13 cellular contexts compared by ENCODE assay signal in the genomic region with DNA sequence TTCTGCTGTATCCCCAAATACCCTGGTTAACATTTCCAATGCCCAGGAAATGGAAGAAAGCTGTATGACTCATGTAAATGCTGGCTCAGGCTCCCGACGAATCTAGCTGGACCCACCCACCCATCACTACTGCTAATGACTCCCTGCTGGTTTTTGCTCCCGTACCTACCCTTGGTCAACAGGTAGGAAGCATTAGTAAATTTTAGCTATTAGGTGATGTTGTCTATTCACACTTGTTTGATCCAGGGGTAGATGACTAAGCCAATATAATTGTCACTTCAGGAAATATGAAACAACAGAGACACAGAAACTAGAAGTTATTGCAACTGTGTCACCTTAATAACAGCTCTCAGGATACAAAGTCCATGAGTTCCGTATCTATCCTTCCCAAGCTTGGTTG.
DNase-seq lines count a peak whose midpoint lies in the region; ATAC-seq and TF ChIP-seq lines count a peak whose summit lies in the region.
"Had no signal": no experiment of that assay in that cellular context is flagged by ENCODE, and none has a peak within 500 bp of the region (broad histone marks: within the 10 kb centered on the region; RNA-seq: fewer than 3 reads in every experiment).

No MANE protein-coding gene starts in this region.

- no peaks in the 10 kb centered on the region for H3K9me2 ChIP-seq in HCT116 (ENCODE audit: insufficient read depth)

- intact Hi-C loops in HCT116 (cut with micrococcal nuclease): no loop called here

- CTCF ChIA-PET in HCT116 (lab: Charles Lee): interaction anchor here (0.9 to 2.9 kb wide), 3 partner anchors 9 to 44 kb away, joined by 4 to 18 read pairs (median 4); no protein-coding TSS in a partner anchor

- TF ChIP-seq CTCF in HCT116 (IDR thresholded peaks at IDR 0.05 in 2 of 3, conservative IDR thresholded peaks at IDR 0.05 in 1 of 3; ENCODE audit: borderline replicate concordance in 1 of 3, insufficient read depth in 1 of 3, low read depth in 2 of 3, low read length in 2 of 3): no peak
- TF ChIP-seq CTCF in RWPE2 (IDR thresholded peaks at IDR 0.05; ENCODE audit: poor library complexity, severe bottlenecking): no peak

- H3K27ac ChIP-seq in HCT116 (ENCODE audit: low read depth, low read length): peak overlapping the region; percentile 64
- H3K27ac ChIP-seq in RWPE2 (ENCODE audit: poor library complexity, severe bottlenecking): peak overlapping the region; percentile 18
- H3K27ac ChIP-seq: left lung had no signal

- TF ChIP-seq RAD21 in HCT116 (IDR thresholded peaks at IDR 0.05; ENCODE audit: low read depth): peak; percentile 26; the same call in 1 of the 2 replicates

- POLR2A ChIA-PET in HCT116 (lab: Charles Lee): interaction anchor here (0.7 to 1.4 kb wide), 3 partner anchors 9 to 17 kb away, joined by 3 to 4 read pairs (median 4); no protein-coding TSS in a partner anchor

- peak; percentile 87 for DNase-seq in HCT116 (ENCODE audit: low read depth, low spot score)
- DNase-seq in RWPE2 (ENCODE audit: low spot score): no peak
- DNase-seq in fibroblast of peridontal ligament (ENCODE audit: extremely low read depth): peak; percentile 62
- DNase-seq in HK-2 (ENCODE audit: unreplicated experiment): no peak
- DNase-seq in hepatic stellate cell (ENCODE audit: low spot score): no peak
- no peak for DNase-seq in activated CD4-positive, CD25-positive, alpha-beta regulatory T cell treated with anti-CD3 and anti-CD28 coated beads, Interleukin-2, amount 50 U/mL, for 72 hours
- DNase-seq: activated CD4-positive, alpha-beta memory T cell treated with anti-CD3 and anti-CD28 coated beads for 36 hours; head of caudate nucleus; left lung; NCI-H1436 treated with DMSO at 0.1 percent for 48 hours; NCI-H524 treated with DMSO at 0.1 percent for 48 hours; stimulated activated naive CD4-positive, alpha-beta T cell treated with Interleukin-2 at 50 U/mL for 16 hours had no signal

- H3K4me2 ChIP-seq in HCT116 (ENCODE audit: low read length) (peak overlapping the region; percentile 71), skeletal muscle satellite cell (ENCODE audit: low read length) (peak overlapping the region; percentile 19)

- H4K20me1 ChIP-seq in HCT116 (ENCODE audit: insufficient read depth): no peaks in the 10 kb centered on the region

- H3K79me2 ChIP-seq in HCT116 (ENCODE audit: insufficient read depth, low read length): peaks cover 36% of the 10 kb centered on the region

- RAD21 ChIA-PET in HCT116 (lab: Charles Lee; ENCODE audit: low non-redundant PET in 1 of 2, low total read pairs in 2 of 2, uncharacterized antibody in 2 of 2, unreplicated experiment in 2 of 2): interaction anchor here in 1 of 2 experiments (0.5 kb wide), 1 partner anchor 97 kb away, joined by 4 read pairs; no protein-coding TSS in a partner anchor

- ATAC-seq in HCT116 (peak; percentile 82), RWPE2 (ENCODE audit: low read depth) (peak; percentile 55)
- ATAC-seq: left lung had no signal

- no peak overlapping the region for H2AFZ ChIP-seq in HCT116 (ENCODE audit: low read depth, low read length, poor library complexity, severe bottlenecking)

- no TSS peak for BruUV-seq in HCT116 (replicated peaks; lab: Mats Ljungman, UMichigan)

- peaks cover 60 to 75% of the 10 kb centered on the region in 2 experiments for H3K4me1 ChIP-seq in HCT116 (ENCODE audit: control insufficient read depth in 1 of 2, insufficient read depth in 2 of 2, low read length in 2 of 2)
- H3K4me1 ChIP-seq in RWPE2 (ENCODE audit: insufficient read depth, poor library complexity, severe bottlenecking): peaks cover 40% of the 10 kb centered on the region
- H3K4me1 ChIP-seq in skeletal muscle satellite cell (ENCODE audit: control insufficient read depth, insufficient read depth, low read length): peaks cover 50% of the 10 kb centered on the region

- H3K9ac ChIP-seq in HCT116 (ENCODE audit: low read length): 0 out of 2 replicates have a peak overlapping the region, but pooled peaks have one; percentile 2
- no peak overlapping the region for H3K9ac ChIP-seq in skeletal muscle satellite cell (ENCODE audit: low read depth, low read length)

- no peaks in the 10 kb centered on the region for H3K9me3 ChIP-seq in HCT116 (ENCODE audit: control insufficient read depth in 1 of 2, insufficient read depth in 1 of 2, low read depth in 1 of 2, low read length in 2 of 2)
- H3K9me3 ChIP-seq in RWPE2 (ENCODE audit: severe bottlenecking): no peaks in the 10 kb centered on the region
- H3K9me3 ChIP-seq in skeletal muscle satellite cell (replicated peaks; ENCODE audit: low read length): no peaks in the 10 kb centered on the region
- H3K9me3 ChIP-seq: left lung had no signal

- H3K27me3 ChIP-seq in HCT116 (ENCODE audit: insufficient read depth, low read length) (no peaks in the 10 kb centered on the region), RWPE2 (ENCODE audit: insufficient read depth, poor library complexity, severe bottlenecking) (no peaks in the 10 kb centered on the region), skeletal muscle satellite cell (ENCODE audit: control insufficient read depth, insufficient read depth, low read length) (no peaks in the 10 kb centered on the region)
- H3K27me3 ChIP-seq: left lung had no signal

- TF ChIP-seq POLR2A in HCT116 (IDR thresholded peaks at IDR 0.05; ENCODE audit: borderline replicate concordance, extremely low read depth, insufficient read depth, insufficient read length): no peak

- no peaks in the 10 kb centered on the region for H3K36me3 ChIP-seq in HCT116 (ENCODE audit: control insufficient read depth in 1 of 2, insufficient read depth in 2 of 2, low read length in 2 of 2)
- no peaks in the 10 kb centered on the region for H3K36me3 ChIP-seq in RWPE2 (ENCODE audit: low read depth)
- H3K36me3 ChIP-seq in skeletal muscle satellite cell (ENCODE audit: insufficient read depth, low read length): no peaks in the 10 kb centered on the region
- H3K36me3 ChIP-seq: left lung had no signal

- H3K4me3 ChIP-seq in HCT116 (replicated peaks in 1 of 2; ENCODE audit: low read depth in 1 of 2, low read length in 2 of 2) (peak overlapping the region in 1 of 2 experiments; percentile 30; a peak in 2 of 4 replicates), RWPE2 (ENCODE audit: severe bottlenecking) (no peak overlapping the region), skeletal muscle satellite cell (ENCODE audit: low read length) (no peak overlapping the region)
- H3K4me3 ChIP-seq: left lung had no signal

TF ChIP-seq in HCT116, 20 proteins besides CTCF, POLR2A, EP300 and RAD21 (continues in another document):
- peak; percentile 64; the same call in 1 of the 2 replicates for TF ChIP-seq SIN3A (IDR thresholded peaks at IDR 0.05; ENCODE audit: low read depth)
- TF ChIP-seq, protein P1, sequence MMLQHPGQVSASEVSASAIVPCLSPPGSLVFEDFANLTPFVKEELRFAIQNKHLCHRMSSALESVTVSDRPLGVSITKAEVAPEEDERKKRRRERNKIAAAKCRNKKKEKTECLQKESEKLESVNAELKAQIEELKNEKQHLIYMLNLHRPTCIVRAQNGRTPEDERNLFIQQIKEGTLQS (IDR thresholded peaks at IDR 0.05): no peak
- TF ChIP-seq ZBTB33 (IDR thresholded peaks at IDR 0.05; ENCODE audit: extremely low read depth, insufficient replicate concordance, low read length): no peak
- peak; percentile 69 for TF ChIP-seq CEBPB (IDR thresholded peaks at IDR 0.05; ENCODE audit: low read depth)
- TF ChIP-seq MAX (IDR thresholded peaks at IDR 0.05): peak; percentile 69; the same call in 1 of the 2 replicates
- TF ChIP-seq EGR1 (IDR thresholded peaks at IDR 0.05; ENCODE audit: low read depth): peak; percentile 66
- TF ChIP-seq, protein P2, sequence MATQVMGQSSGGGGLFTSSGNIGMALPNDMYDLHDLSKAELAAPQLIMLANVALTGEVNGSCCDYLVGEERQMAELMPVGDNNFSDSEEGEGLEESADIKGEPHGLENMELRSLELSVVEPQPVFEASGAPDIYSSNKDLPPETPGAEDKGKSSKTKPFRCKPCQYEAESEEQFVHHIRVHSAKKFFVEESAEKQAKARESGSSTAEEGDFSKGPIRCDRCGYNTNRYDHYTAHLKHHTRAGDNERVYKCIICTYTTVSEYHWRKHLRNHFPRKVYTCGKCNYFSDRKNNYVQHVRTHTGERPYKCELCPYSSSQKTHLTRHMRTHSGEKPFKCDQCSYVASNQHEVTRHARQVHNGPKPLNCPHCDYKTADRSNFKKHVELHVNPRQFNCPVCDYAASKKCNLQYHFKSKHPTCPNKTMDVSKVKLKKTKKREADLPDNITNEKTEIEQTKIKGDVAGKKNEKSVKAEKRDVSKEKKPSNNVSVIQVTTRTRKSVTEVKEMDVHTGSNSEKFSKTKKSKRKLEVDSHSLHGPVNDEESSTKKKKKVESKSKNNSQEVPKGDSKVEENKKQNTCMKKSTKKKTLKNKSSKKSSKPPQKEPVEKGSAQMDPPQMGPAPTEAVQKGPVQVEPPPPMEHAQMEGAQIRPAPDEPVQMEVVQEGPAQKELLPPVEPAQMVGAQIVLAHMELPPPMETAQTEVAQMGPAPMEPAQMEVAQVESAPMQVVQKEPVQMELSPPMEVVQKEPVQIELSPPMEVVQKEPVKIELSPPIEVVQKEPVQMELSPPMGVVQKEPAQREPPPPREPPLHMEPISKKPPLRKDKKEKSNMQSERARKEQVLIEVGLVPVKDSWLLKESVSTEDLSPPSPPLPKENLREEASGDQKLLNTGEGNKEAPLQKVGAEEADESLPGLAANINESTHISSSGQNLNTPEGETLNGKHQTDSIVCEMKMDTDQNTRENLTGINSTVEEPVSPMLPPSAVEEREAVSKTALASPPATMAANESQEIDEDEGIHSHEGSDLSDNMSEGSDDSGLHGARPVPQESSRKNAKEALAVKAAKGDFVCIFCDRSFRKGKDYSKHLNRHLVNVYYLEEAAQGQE (IDR thresholded peaks at IDR 0.05; ENCODE audit: low read depth): no peak
- TF ChIP-seq YY1 (IDR thresholded peaks at IDR 0.05; ENCODE audit: extremely low read depth, insufficient replicate concordance, low read depth, low read length): peak; percentile 37

Comparison
In these comparisons a context has a peak if more than half of its experiments do, and no peak if none do; other contexts are left out.
1. DNase-seq: peak in HCT116 (single experiment) and fibroblast of peridontal ligament (single experiment); none in RWPE2 (single experiment), HK-2 (single experiment), hepatic stellate cell (single experiment) and activated CD4-positive, CD25-positive, alpha-beta regulatory T cell treated with anti-CD3 and anti-CD28 coated beads, Interleukin-2, amount 50 U/mL, for 72 hours (single experiment).